Comparison of ENCODE assay signal across 1 cellular context in genomic region chr16:67248401-67249177, GRCh38.
A peak's percentile ranks its signal among the peaks of the same experiment; 100 is the strongest.
TF ChIP-seq lines count a peak whose summit lies in the region.

TSS of gene SLC9A5 (plus strand) at chr16:67248979. CDS start at chr16:67249015, 36 bp downstream.

TF ChIP-seq in HepG2, 621 proteins besides CTCF, POLR2A, EP300 and RAD21 (continued from another document and continues in another):
- TF ChIP-seq ZMYM4 (CRISPR knock-in tag; IDR thresholded peaks at IDR 0.05): no peak
- no peak for TF ChIP-seq SMAD9 (CRISPR knock-in tag; IDR thresholded peaks at IDR 0.05)
- TF ChIP-seq XBP1 (CRISPR knock-in tag; IDR thresholded peaks at IDR 0.05): no peak
- no peak for TF ChIP-seq ELK4 (CRISPR knock-in tag; IDR thresholded peaks at IDR 0.05; ENCODE audit: borderline replicate concordance)
- no peak for TF ChIP-seq HNF4A (CRISPR knock-in tag; IDR thresholded peaks at IDR 0.05)
- TF ChIP-seq ZFP37 (CRISPR knock-in tag; IDR thresholded peaks at IDR 0.05; ENCODE audit: borderline replicate concordance): no peak
- TF ChIP-seq ZNF30 (CRISPR knock-in tag; IDR thresholded peaks at IDR 0.05): no peak
- TF ChIP-seq NFKB2 (CRISPR knock-in tag; IDR thresholded peaks at IDR 0.05; ENCODE audit: borderline replicate concordance): 0 out of 2 replicates have a peak, but pooled peaks have one; percentile 49
- TF ChIP-seq DNMT3B (CRISPR knock-in tag; conservative IDR thresholded peaks at IDR 0.05): no peak
- TF ChIP-seq JUND (CRISPR knock-in tag; IDR thresholded peaks at IDR 0.05): no peak
- TF ChIP-seq TCF7L2 (IDR thresholded peaks at IDR 0.05; ENCODE audit: low read depth, low read length): no peak
- TF ChIP-seq ZNF333 (CRISPR knock-in tag; IDR thresholded peaks at IDR 0.05; ENCODE audit: borderline replicate concordance): no peak
- 0 out of 2 replicates have a peak, but pooled peaks have one; percentile 41 for TF ChIP-seq YEATS4 (CRISPR knock-in tag; IDR thresholded peaks at IDR 0.05; ENCODE audit: borderline replicate concordance)
- no peak for TF ChIP-seq NFE2L2 (IDR thresholded peaks at IDR 0.05; ENCODE audit: low read length)
- TF ChIP-seq ZBTB40 (IDR thresholded peaks at IDR 0.05): no peak
- 0 out of 2 replicates have a peak, but pooled peaks have one; percentile 17 for TF ChIP-seq ZBTB40 (CRISPR knock-in tag; IDR thresholded peaks at IDR 0.05)
- TF ChIP-seq ZNF574 (CRISPR knock-in tag; IDR thresholded peaks at IDR 0.05): peak; percentile 37; the same call in 1 of the 2 replicates
- 0 out of 2 replicates have a peak, but pooled peaks have one; percentile 24 for TF ChIP-seq KLF13 (CRISPR knock-in tag; IDR thresholded peaks at IDR 0.05)
- TF ChIP-seq ZNF784 (CRISPR knock-in tag; IDR thresholded peaks at IDR 0.05; ENCODE audit: borderline replicate concordance): peak; percentile 56; the same call in 1 of the 2 replicates
- no peak for TF ChIP-seq ARID4A (CRISPR knock-in tag; IDR thresholded peaks at IDR 0.05; ENCODE audit: borderline replicate concordance)
- no peak for TF ChIP-seq ZNF850 (CRISPR knock-in tag; conservative IDR thresholded peaks at IDR 0.05)
- no peak; the same call in 1 of the 2 replicates for TF ChIP-seq KDM5B (CRISPR knock-in tag; IDR thresholded peaks at IDR 0.05; ENCODE audit: borderline replicate concordance)
- no peak for TF ChIP-seq ZSCAN5A (CRISPR knock-in tag; IDR thresholded peaks at IDR 0.05; ENCODE audit: borderline replicate concordance)
- no peak for TF ChIP-seq ZNF10 (CRISPR knock-in tag; IDR thresholded peaks at IDR 0.05; ENCODE audit: borderline replicate concordance, low read depth)
- TF ChIP-seq SKIL (CRISPR knock-in tag; IDR thresholded peaks at IDR 0.05; ENCODE audit: borderline replicate concordance): no peak; the same call in 1 of the 2 replicates
- no peak for TF ChIP-seq PAF1 (CRISPR knock-in tag; IDR thresholded peaks at IDR 0.05)
- TF ChIP-seq MIXL1 (CRISPR knock-in tag; IDR thresholded peaks at IDR 0.05): no peak
- TF ChIP-seq SNAI1 (CRISPR knock-in tag; IDR thresholded peaks at IDR 0.05; ENCODE audit: borderline replicate concordance): no peak
- TF ChIP-seq PITX1 (CRISPR knock-in tag; IDR thresholded peaks at IDR 0.05): no peak
- TF ChIP-seq KLF15 (CRISPR knock-in tag; IDR thresholded peaks at IDR 0.05; ENCODE audit: borderline replicate concordance): 0 out of 2 replicates have a peak, but pooled peaks have one; percentile 40
